ENCODE assay signal across 10 cellular contexts in the genomic region with DNA sequence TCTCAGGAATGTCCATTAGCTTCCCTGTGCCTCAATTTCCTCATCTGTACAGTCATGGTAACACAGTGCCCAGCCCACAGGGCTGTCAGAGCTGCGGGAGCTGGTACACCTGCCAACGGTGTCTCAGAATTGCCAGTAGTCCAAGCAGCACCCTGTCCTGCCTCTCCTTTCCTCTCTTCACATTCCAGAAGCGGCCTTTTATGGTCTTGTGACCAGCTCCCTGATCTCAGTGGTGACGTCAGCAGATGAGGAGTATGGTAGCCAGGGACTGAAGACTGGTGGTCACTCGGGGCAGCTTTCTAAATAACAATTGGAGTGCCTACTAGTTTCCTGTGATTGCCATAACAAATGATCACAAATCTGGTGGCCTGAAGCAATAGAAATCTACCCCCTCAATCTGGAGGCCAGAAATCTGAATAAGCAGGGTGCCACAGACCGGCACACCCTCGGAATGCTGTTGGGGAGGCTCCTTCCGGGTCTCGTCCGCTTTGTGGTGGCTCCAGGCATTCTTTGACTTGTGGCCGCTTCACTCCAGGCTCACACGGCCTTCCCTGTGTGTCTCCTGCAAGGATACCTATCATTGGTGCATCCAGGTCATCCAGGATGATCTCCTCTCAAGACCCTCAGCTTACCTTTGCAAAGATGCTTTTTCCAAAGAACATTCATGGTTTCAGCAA. TPM values are rescaled to one million over a fixed set of nuclear protein-coding genes. Genes with fewer than 3 reads are reported as not detected.
DNase-seq lines count a peak whose midpoint lies in the region; ATAC-seq, FAIRE-seq and TF ChIP-seq lines count a peak whose summit lies in the region.
"Had no signal": no experiment of that assay in that cellular context is flagged by ENCODE, and none has a peak within 500 bp of the region (broad histone marks: within the 10 kb centered on the region; RNA-seq: fewer than 3 reads in every experiment).

No MANE protein-coding gene starts in this region.

- no peak for TF ChIP-seq RAD21 in A549 (conservative IDR thresholded peaks at IDR 0.05 in 1 of 2, IDR thresholded peaks at IDR 0.05 in 1 of 2)
- no peak for TF ChIP-seq RAD21 in HCT116 (IDR thresholded peaks at IDR 0.05; ENCODE audit: low read depth)
- no peak for TF ChIP-seq RAD21 in HepG2 (CRISPR knock-in tag; IDR thresholded peaks at IDR 0.05)

- peak overlapping the region; percentile 92 for H3K4me2 ChIP-seq in A549
- H3K4me2 ChIP-seq in HCT116 (ENCODE audit: low read length), result peak overlapping the region; percentile 80
- peak overlapping the region; percentile 88 for H3K4me2 ChIP-seq in astrocyte (ENCODE audit: low read length)
- peak overlapping the region; percentile 91 for H3K4me2 ChIP-seq in HepG2 (ENCODE audit: low read depth, low read length)

- 89% methylated on average over 12 of the region's 12 CpGs for WGBS in A549 (ENCODE audit: missing lambda C conversion rate)
- 90% methylated on average over 8 of the region's 12 CpGs for WGBS in HepG2 (ENCODE audit: low lambda C conversion rate)
- WGBS in small intestine, 3 donors, result 78 to 91% (median 88%) methylated on average over 12 of the region's 12 CpGs

- H3K9me2 ChIP-seq in HCT116 (ENCODE audit: insufficient read depth), result no peaks in the 10 kb centered on the region

- H3K9me3 ChIP-seq in A549 (no peaks in the 10 kb centered on the region), HCT116 (ENCODE audit: control insufficient read depth in 1 of 2, insufficient read depth in 1 of 2, low read depth in 1 of 2, low read length in 2 of 2) (no peaks in the 10 kb centered on the region), astrocyte (ENCODE audit: insufficient read depth, low read depth, low read length) (no peaks in the 10 kb centered on the region), HepG2 (ENCODE audit: low read length) (peaks cover 9% of the 10 kb centered on the region), small intestine (ENCODE audit: control insufficient read depth, low read depth) (no peaks in the 10 kb centered on the region)

- H3K9ac ChIP-seq in HCT116 (ENCODE audit: low read length) (no peak overlapping the region), astrocyte (ENCODE audit: low read length) (peak overlapping the region; percentile 94), HepG2 (ENCODE audit: insufficient read depth, low read depth, low read length) (peak overlapping the region; percentile 97; the same call in 1 of the 2 replicates)

- peaks cover 32% of the 10 kb centered on the region for H3K4me1 Mint-ChIP-seq in astrocyte (ENCODE audit: low read depth, unreplicated experiment)

- H3K9me3 Mint-ChIP-seq in astrocyte (ENCODE audit: unreplicated experiment), result no peaks in the 10 kb centered on the region

- FAIRE-seq in A549 (lab: Jason Lieb, UNC), result no peak
- no peak for FAIRE-seq in astrocyte (lab: Jason Lieb, UNC)
- no peak for FAIRE-seq in HepG2 (lab: Jason Lieb, UNC)
- no peak for FAIRE-seq in small intestine (lab: Jason Lieb, UNC)

- TF ChIP-seq CTCF in A549 (IDR thresholded peaks at IDR 0.05) (no peak), HCT116 (IDR thresholded peaks at IDR 0.05 in 2 of 3, conservative IDR thresholded peaks at IDR 0.05 in 1 of 3; ENCODE audit: borderline replicate concordance in 1 of 3, insufficient read depth in 1 of 3, low read depth in 2 of 3, low read length in 2 of 3) (no peak), astrocyte (IDR thresholded peaks at IDR 0.05; ENCODE audit: insufficient read depth, low read depth, low read length) (no peak), HepG2 (CRISPR knock-in tag; IDR thresholded peaks at IDR 0.05) (no peak)

- no peaks in the 10 kb centered on the region for H3K27me3 ChIP-seq in HCT116 (ENCODE audit: insufficient read depth, low read length)
- H3K27me3 ChIP-seq in astrocyte (ENCODE audit: insufficient read depth, low read length), result no peaks in the 10 kb centered on the region
- no peaks in the 10 kb centered on the region; a peak in 1 of 5 replicates for H3K27me3 ChIP-seq in HepG2 (ENCODE audit: control insufficient read depth in 1 of 2, insufficient read depth in 2 of 2, low read length in 2 of 2)
- H3K27me3 ChIP-seq in small intestine (ENCODE audit: control insufficient read depth in 2 of 2, insufficient read depth in 2 of 2, low read length in 2 of 2), result no peaks in the 10 kb centered on the region

- ATAC-seq in A549 (no peak), HCT116 (no peak), HepG2 (no peak)

- POLR2A ChIA-PET in A549 (lab: Yijun Ruan, JAX) (interaction anchor here (1.1 to 1.4 kb wide), 2 partner anchors 23 to 66 kb away, joined by 3 to 7 read pairs; a partner anchor contains a TSS), HCT116 (lab: Charles Lee) (no interaction called here), HepG2 (lab: Yijun Ruan, JAX) (interaction anchor here (2.7 kb wide), 1 partner anchor 7 kb away, joined by 14 read pairs; no protein-coding TSS in a partner anchor)

- H3K36me3 ChIP-seq in HCT116 (ENCODE audit: control insufficient read depth in 1 of 2, insufficient read depth in 2 of 2, low read length in 2 of 2), result peaks cover 20 to 26% of the 10 kb centered on the region in 2 experiments; a peak in 2 of 4 replicates
- peaks cover 18% of the 10 kb centered on the region for H3K36me3 ChIP-seq in astrocyte (ENCODE audit: insufficient read depth, low read length)
- H3K36me3 ChIP-seq in HepG2 (replicated peaks in 1 of 2; ENCODE audit: control insufficient read depth in 1 of 2, insufficient read depth in 2 of 2, low read length in 2 of 2), result peaks cover 9 to 23% of the 10 kb centered on the region in 2 experiments; a peak in 4 of 5 replicates
- peaks cover 6% of the 10 kb centered on the region in 2 donors for H3K36me3 ChIP-seq in small intestine (ENCODE audit: control insufficient read depth in 2 of 2, insufficient read depth in 2 of 2, low read length in 2 of 2)

- no peak overlapping the region for H2AFZ ChIP-seq in HCT116 (ENCODE audit: low read depth, low read length, poor library complexity, severe bottlenecking)
- no peak overlapping the region for H2AFZ ChIP-seq in astrocyte (ENCODE audit: low read depth, low read length)
- H2AFZ ChIP-seq in HepG2 (ENCODE audit: low read length), result no peak overlapping the region

- peaks cover 30% of the 10 kb centered on the region for H3K4me1 ChIP-seq in A549
- peaks cover 7 to 30% of the 10 kb centered on the region in 2 experiments; a peak in 3 of 4 replicates for H3K4me1 ChIP-seq in HCT116 (ENCODE audit: control insufficient read depth in 1 of 2, insufficient read depth in 2 of 2, low read length in 2 of 2)
- peaks cover 27% of the 10 kb centered on the region for H3K4me1 ChIP-seq in astrocyte (ENCODE audit: insufficient read depth, low read length)
- H3K4me1 ChIP-seq in HepG2 (ENCODE audit: insufficient read depth, low read length), result peaks cover 19% of the 10 kb centered on the region
- peaks cover 5 to 8% of the 10 kb centered on the region in 2 donors for H3K4me1 ChIP-seq in small intestine (ENCODE audit: control insufficient read depth in 2 of 2, insufficient read depth in 1 of 2, low read depth in 1 of 2, low read length in 1 of 2)

- no peaks in the 10 kb centered on the region for H3K27me3 Mint-ChIP-seq in astrocyte (ENCODE audit: low read depth, unreplicated experiment)

- CTCF ChIA-PET in A549 (lab: Yijun Ruan, JAX) (interaction anchor here (1.0 to 16.0 kb wide), 8 partner anchors 9 to 293 kb away, joined by 3 to 233 read pairs (median 6); no protein-coding TSS in a partner anchor), HCT116 (lab: Charles Lee) (no interaction called here), HepG2 (lab: Yijun Ruan, JAX; ENCODE audit: low intra/inter-chr PET ratio, low total read pairs) (no interaction called here)

- TF ChIP-seq EP300 in A549 (IDR thresholded peaks at IDR 0.05) (no peak), HepG2 (IDR thresholded peaks at IDR 0.05; ENCODE audit: low read depth in 2 of 2, low read length in 2 of 2) (no peak), HepG2 (CRISPR knock-in tag; IDR thresholded peaks at IDR 0.05; ENCODE audit: borderline replicate concordance) (no peak)

- H3K27ac Mint-ChIP-seq in astrocyte (ENCODE audit: unreplicated experiment), result peak overlapping the region; percentile 95

- H3K4me3 ChIP-seq in A549 (peak overlapping the region; percentile 96; the same call in 1 of the 3 replicates), HCT116 (replicated peaks in 1 of 2; ENCODE audit: low read depth in 1 of 2, low read length in 2 of 2) (no peak overlapping the region), astrocyte (ENCODE audit: insufficient read depth, low read depth, low read length) (peak overlapping the region; percentile 80), HepG2 (replicated peaks in 1 of 3; ENCODE audit: insufficient read depth in 1 of 3, low read depth in 2 of 3, low read length in 3 of 3) (peak overlapping the region in 1 of 3 experiments; percentile 84; a peak in 3 of 6 replicates), small intestine (ENCODE audit: low read depth in 1 of 2, low read length in 2 of 2) (no peak overlapping the region)
- H3K4me3 ChIP-seq: mucosa of descending colon had no signal

- H3K27ac ChIP-seq in A549 (peak overlapping the region in 1 of 2 experiments; percentile 97; a peak in 2 of 6 replicates), HCT116 (ENCODE audit: low read depth, low read length) (no peak overlapping the region), astrocyte (ENCODE audit: low read depth, low read length) (peak overlapping the region; percentile 97), HepG2 (ENCODE audit: extremely low read length, insufficient read depth, low read length) (no peak overlapping the region), small intestine (ENCODE audit: low read depth in 1 of 2, low read length in 1 of 2) (no peak overlapping the region)

- BruUV-seq in HCT116 (replicated peaks; lab: Mats Ljungman, UMichigan), result no TSS peak
- no TSS peak for BruUV-seq in HepG2 (replicated peaks; lab: Mats Ljungman, UMichigan)

- H3K4me3 Mint-ChIP-seq in astrocyte (ENCODE audit: unreplicated experiment), result peak overlapping the region; percentile 92

- TF ChIP-seq POLR2A in A549 (IDR thresholded peaks at IDR 0.05; ENCODE audit: low read length) (no peak), HCT116 (IDR thresholded peaks at IDR 0.05; ENCODE audit: borderline replicate concordance, extremely low read depth, insufficient read depth, insufficient read length) (peak; percentile 15), HepG2 (IDR thresholded peaks at IDR 0.05; ENCODE audit: insufficient read depth in 1 of 2, low read depth in 2 of 2, low read length in 2 of 2) (no peak; a peak in 1 of 4 replicates)

- RAD21 ChIA-PET in HCT116 (lab: Charles Lee; ENCODE audit: low non-redundant PET in 1 of 2, low total read pairs in 2 of 2, uncharacterized antibody in 2 of 2, unreplicated experiment in 2 of 2), result no interaction called here

- in situ Hi-C loops in HepG2 (cut with HindIII; ENCODE audit: extremely low pct_ligation_motif_present, low pct_unique_long_range_greater_than_20kb), result no loop called here

- no peaks in the 10 kb centered on the region; the same call in 1 of the 2 replicates for H4K20me1 ChIP-seq in HCT116 (ENCODE audit: insufficient read depth)
- H4K20me1 ChIP-seq in astrocyte (ENCODE audit: insufficient read depth, low read length), result peaks cover 60% of the 10 kb centered on the region
- peaks cover 17% of the 10 kb centered on the region; the same call in 1 of the 2 replicates for H4K20me1 ChIP-seq in HepG2 (ENCODE audit: insufficient read depth, low read length)

- intact Hi-C loops in HCT116 (cut with micrococcal nuclease) (no loop called here), HepG2 (cut with micrococcal nuclease; ENCODE audit: unreplicated experiment) (loop anchor here (10.0 kb wide), 1 partner anchor 70 kb away; a partner anchor contains a TSS)

- DNase-seq in A549 (ENCODE audit: low read depth in 1 of 2, low spot score in 1 of 2) (no peak), HCT116 (ENCODE audit: low read depth, low spot score) (no peak), astrocyte (ENCODE audit: low read depth) (peak; percentile 26), HepG2 (ENCODE audit: low spot score) (no peak), KG1 (lab: John Stamatoyannopoulos, UW) (no peak), kidney glomerular epithelial cell (lab: John Stamatoyannopoulos, UW) (no peak), small intestine (no peak), NCI-H526 treated with DMSO at 0.1 percent for 48 hours (lab: John Stamatoyannopoulos, UW) (no peak)
- DNase-seq: caudate nucleus, mucosa of descending colon had no signal

- H3K36me3 Mint-ChIP-seq in astrocyte (ENCODE audit: low read depth, unreplicated experiment), result peaks cover 15% of the 10 kb centered on the region

- H3K79me2 ChIP-seq in HCT116 (ENCODE audit: insufficient read depth, low read length) (peaks cover 45% of the 10 kb centered on the region), astrocyte (ENCODE audit: insufficient read depth, low read length) (peaks cover 50% of the 10 kb centered on the region), HepG2 (ENCODE audit: insufficient read depth, low read length) (peaks cover 20% of the 10 kb centered on the region)

RNA-seq across cellular contexts. Expression of a gene that starts 2.1 kb away (rescaled TPM):
- 30.2 and 34.7 TPM in 2 replicates for polyA plus RNA-seq in A549 (2011; rRNA removed)
- 28.2 and 38.1 TPM in 2 replicates for polyA plus RNA-seq in A549 (2012; cell fraction: cytosol; rRNA removed)
- 29.5 and 29.7 TPM in 2 replicates for polyA plus RNA-seq in A549 (2012; cell fraction: nucleus; rRNA removed)
- polyA plus RNA-seq in A549 (2017; fragmentation: RNase III; extraction: RNeasy Plus Mini Kit Qiagen cat#74134 plus additional on column Dnase treatment), result 54.4 to 64.9 TPM (median 59.1 TPM) in 3 replicates
- polyA minus RNA-seq in A549 (2011; rRNA and poly(A)+ RNA removed), result 35.3 and 37.0 TPM in 2 replicates
- total RNA-seq in HCT116 (2021; ENCODE audit: unreplicated experiment), result 26.7 TPM
- polyA plus RNA-seq in HCT116 (2012), result 21.2 and 26.4 TPM in 2 replicates
- total RNA-seq in astrocyte, result 37.8 and 40.8 TPM in 2 replicates
- 21.4 and 22.2 TPM in 2 replicates for total RNA-seq in HepG2 (2016; rRNA removed; fragmentation: Illumina TruSeq; extraction: Trizol)
- total RNA-seq in HepG2 (2016; cell fraction: cytosol; rRNA removed; fragmentation: Illumina TruSeq; extraction: Trizol; ENCODE audit: low read depth), result 5.0 and 5.9 TPM in 2 replicates
- 20.6 and 22.3 TPM in 2 replicates for total RNA-seq in HepG2 (2016; cell fraction: insoluble cytoplasmic fraction; rRNA removed; fragmentation: Illumina TruSeq; extraction: Trizol)
- total RNA-seq in HepG2 (2016; cell fraction: membrane; rRNA removed; fragmentation: Illumina TruSeq; extraction: Trizol), result 13.7 and 13.9 TPM in 2 replicates
- total RNA-seq in HepG2 (2016; cell fraction: nucleus; rRNA removed; fragmentation: Illumina TruSeq; extraction: Trizol), result 9.1 and 12.1 TPM in 2 replicates
- 14.2 and 14.9 TPM in 2 replicates for polyA plus RNA-seq in HepG2 (2011; rRNA removed)
- polyA plus RNA-seq in HepG2 (2011; cell fraction: cytosol; rRNA removed), result 16.0 and 16.7 TPM in 2 replicates
- polyA plus RNA-seq in HepG2 (2011; cell fraction: nucleus; rRNA removed), result 7.8 and 9.6 TPM in 2 replicates
- 10.4 and 12.8 TPM in 2 replicates for polyA plus RNA-seq in HepG2 (2012)
- polyA plus RNA-seq in HepG2 (2016; cell fraction: cytosol; fragmentation: Illumina TruSeq; extraction: Trizol; ENCODE audit: low read depth), result 3.2 TPM in 2 replicates
- 20.0 and 20.2 TPM in 2 replicates for polyA plus RNA-seq in HepG2 (2016; cell fraction: insoluble cytoplasmic fraction; fragmentation: Illumina TruSeq; extraction: Trizol; ENCODE audit: low read depth)
- 7.0 and 7.9 TPM in 2 replicates for polyA plus RNA-seq in HepG2 (2016; cell fraction: membrane; fragmentation: Illumina TruSeq; extraction: Trizol; ENCODE audit: low read depth)
- polyA plus RNA-seq in HepG2 (2016; cell fraction: nucleus; fragmentation: Illumina TruSeq; extraction: Trizol; ENCODE audit: insufficient read depth, low read depth), result 15.0 and 15.1 TPM in 2 replicates
- 21.5 and 78.8 TPM in 2 replicates for polyA minus RNA-seq in HepG2 (2011; rRNA and poly(A)+ RNA removed; ENCODE audit: low replicate concordance)
- 8.5 and 9.1 TPM in 2 replicates for polyA minus RNA-seq in HepG2 (2011; cell fraction: cytosol; rRNA and poly(A)+ RNA removed)
- 8.6 and 9.7 TPM in 2 replicates for polyA minus RNA-seq in HepG2 (2011; cell fraction: nucleus; rRNA and poly(A)+ RNA removed)
- 10 to 100 TPM; 29.5 to 32.7 (median 30.6) TPM for polyA plus RNA-seq in small intestine

Comparison
In these comparisons a context has a peak if more than half of its experiments do, and no peak if none do; other contexts are left out.
1. H3K4me3 ChIP-seq: peak in A549 (single experiment) and astrocyte (single experiment); none in HCT116 (0 of 2) and small intestine (0 of 2).
2. Peak in every context shown above with its lines, with median percentiles within 50 percentile points of each other: H3K4me2 ChIP-seq.